8 cellular contexts compared by ENCODE assay signal in the genomic region with DNA sequence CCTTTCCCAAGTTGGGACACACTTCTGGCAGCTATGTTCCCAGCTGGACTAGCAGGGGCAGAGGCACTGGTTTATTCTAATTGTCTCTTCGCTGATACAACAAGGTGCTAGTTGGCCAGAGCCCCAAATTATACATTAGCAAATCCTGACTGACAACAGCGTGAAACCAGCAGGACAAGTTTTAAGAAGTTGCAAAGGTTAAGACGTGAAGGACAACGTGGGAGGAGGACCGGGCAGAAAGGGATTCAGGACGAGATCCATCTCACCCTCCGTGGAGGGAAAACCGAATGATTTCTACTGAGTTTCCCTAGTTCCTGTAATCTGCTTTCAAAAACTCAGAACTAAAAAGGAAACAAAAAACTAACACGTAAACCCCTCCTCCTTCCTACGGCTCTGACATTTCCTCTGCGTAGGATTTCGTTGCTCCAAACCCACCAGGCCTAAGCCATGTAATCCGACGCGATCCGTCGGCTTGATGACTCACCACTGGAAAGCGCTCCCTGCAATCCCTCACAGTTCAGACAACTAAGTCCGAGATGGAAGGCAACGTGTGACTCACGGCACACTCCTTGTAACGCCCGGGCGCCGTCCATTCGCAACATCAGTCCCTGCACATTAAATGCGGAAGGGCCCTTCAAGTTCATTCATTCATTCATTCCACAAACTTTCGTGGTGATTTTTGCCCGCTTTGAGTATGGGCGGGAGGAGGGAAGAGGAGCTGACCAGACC. TPM values are rescaled to one million over a fixed set of nuclear protein-coding genes. Genes with fewer than 3 reads are reported as not detected.
DNase-seq lines count a peak whose midpoint lies in the region; ATAC-seq and FAIRE-seq lines count a peak whose summit lies in the region.

No MANE protein-coding gene starts in this region.

- no peak overlapping the region for H2AK5ac ChIP-seq in mesendoderm (ENCODE audit: low read length)

- H3K4me1 Mint-ChIP-seq in CD4-positive, CD25-positive, alpha-beta regulatory T cell, result peaks cover 12 to 41% (median 28%) of the 10 kb centered on the region in 4 donors

- H2BK15ac ChIP-seq in mesendoderm (replicated peaks; ENCODE audit: low read depth), result no peak overlapping the region

- peaks cover 7% of the 10 kb centered on the region for H3K4me1 ChIP-seq in CD4-positive, CD25-positive, alpha-beta regulatory T cell (ENCODE audit: control insufficient read depth, insufficient read depth, low read length, poor library complexity, severe bottlenecking)
- H3K4me1 ChIP-seq in NT2/D1 (ENCODE audit: insufficient read depth, insufficient read length), result no peaks in the 10 kb centered on the region
- peaks cover 4% of the 10 kb centered on the region for H3K4me1 ChIP-seq in mesendoderm (ENCODE audit: control insufficient read depth, low read depth, low read length)

- peak; percentile 67 to 87 (median 76) for DNase-seq in CD4-positive, CD25-positive, alpha-beta regulatory T cell
- DNase-seq in HK-2 (ENCODE audit: unreplicated experiment), result peak; percentile 85
- peak; percentile 87 for DNase-seq in NT2/D1 (ENCODE audit: low read depth, low spot score)
- peak; percentile 46 for DNase-seq in activated CD8-positive, alpha-beta memory T cell treated with anti-CD3 and anti-CD28 coated beads, Interleukin-2, amount 50 U/mL, for 24 hours (ENCODE audit: extremely low read depth)
- peak; percentile 98 for DNase-seq in mesendoderm
- peak; percentile 40 for DNase-seq in stimulated activated CD8-positive, alpha-beta memory T cell treated with anti-CD3 and anti-CD28 coated beads, Interleukin-12 subunit alpha, Interleukin-12 subunit beta, amount 100 ng/mL, for 4 hours (ENCODE audit: low read depth)

- peak; percentile 88 for FAIRE-seq in endometrium (lab: Jason Lieb, UNC)

- H3K79me1 ChIP-seq in mesendoderm (ENCODE audit: low read length), result no peaks in the 10 kb centered on the region

- H3K23ac ChIP-seq in mesendoderm (ENCODE audit: low read length), result no peak overlapping the region

- no peak overlapping the region for H4K5ac ChIP-seq in mesendoderm (ENCODE audit: low read length)

- H3K36me3 ChIP-seq in CD4-positive, CD25-positive, alpha-beta regulatory T cell (ENCODE audit: control insufficient read depth, insufficient read depth, low read length), result no peaks in the 10 kb centered on the region
- H3K36me3 ChIP-seq in NT2/D1 (ENCODE audit: insufficient read depth, insufficient read length, low read length) (peaks cover 8% of the 10 kb centered on the region), mesendoderm (ENCODE audit: control insufficient read depth, insufficient read depth, low read length) (no peaks in the 10 kb centered on the region)

- no peak overlapping the region for H3K4ac ChIP-seq in mesendoderm (ENCODE audit: low read depth, low read length)

- no peaks in the 10 kb centered on the region for H3K79me2 ChIP-seq in mesendoderm (ENCODE audit: control insufficient read depth, insufficient read depth, low read length)

- WGBS in mesendoderm (ENCODE audit: extremely low coverage, insufficient coverage, low lambda C conversion rate), result no CpG with 5 or more reads among the region's 30 CpGs

- H3K27me3 ChIP-seq in CD4-positive, CD25-positive, alpha-beta regulatory T cell (ENCODE audit: control insufficient read depth, insufficient read depth, low read length), result no peaks in the 10 kb centered on the region
- no peaks in the 10 kb centered on the region for H3K27me3 ChIP-seq in NT2/D1 (ENCODE audit: insufficient read depth, insufficient read length)
- no peaks in the 10 kb centered on the region for H3K27me3 ChIP-seq in mesendoderm (ENCODE audit: insufficient read depth, low read length, poor library complexity)

- peak overlapping the region; percentile 48 for H2BK5ac ChIP-seq in mesendoderm (ENCODE audit: low read length)

- H3K4me3 Mint-ChIP-seq in CD4-positive, CD25-positive, alpha-beta regulatory T cell, result peak overlapping the region; percentile 95 to 100 (median 100)

- peak overlapping the region; percentile 99 to 100 (median 99) for H3K27ac Mint-ChIP-seq in CD4-positive, CD25-positive, alpha-beta regulatory T cell

- H3K56ac ChIP-seq in mesendoderm (ENCODE audit: low read length), result peak overlapping the region; percentile 92

- H3K27me3 Mint-ChIP-seq in CD4-positive, CD25-positive, alpha-beta regulatory T cell, result no peaks in the 10 kb centered on the region

- peak overlapping the region; percentile 81 for H3K4me3 ChIP-seq in CD4-positive, CD25-positive, alpha-beta regulatory T cell (ENCODE audit: low read depth, low read length)
- H3K4me3 ChIP-seq in NT2/D1 (ENCODE audit: insufficient read length, low read depth), result peak overlapping the region; percentile 64
- peak overlapping the region; percentile 57 for H3K4me3 ChIP-seq in mesendoderm (ENCODE audit: low read length)

- peak overlapping the region; percentile 90 for H3K9ac ChIP-seq in NT2/D1 (ENCODE audit: insufficient read length, low read depth)
- H3K9ac ChIP-seq in mesendoderm (ENCODE audit: low read length), result peak overlapping the region; percentile 84

- H3K27ac ChIP-seq in CD4-positive, CD25-positive, alpha-beta regulatory T cell (ENCODE audit: insufficient read depth, low read length, poor library complexity, severe bottlenecking), result peak overlapping the region; percentile 85
- peak overlapping the region; percentile 84 for H3K27ac ChIP-seq in mesendoderm (ENCODE audit: low read depth, low read length)

- H2BK120ac ChIP-seq in mesendoderm (ENCODE audit: low read depth, low read length), result peak overlapping the region; percentile 35

- H3K36me3 Mint-ChIP-seq in CD4-positive, CD25-positive, alpha-beta regulatory T cell, result no peaks in the 10 kb centered on the region

- H4K8ac ChIP-seq in mesendoderm (ENCODE audit: low read depth, low read length), result peak overlapping the region; percentile 58

- peak; percentile 76 to 80 for ATAC-seq in CD4-positive, CD25-positive, alpha-beta regulatory T cell (ENCODE audit: low read depth in 2 of 2)
- peak; percentile 61 for ATAC-seq in GM19438 (IDR thresholded peaks at IDR 0.05; ENCODE audit: low read depth, unreplicated experiment)

- no peaks in the 10 kb centered on the region for H3K9me3 Mint-ChIP-seq in CD4-positive, CD25-positive, alpha-beta regulatory T cell

- H3K18ac ChIP-seq in mesendoderm (ENCODE audit: low read length), result peak overlapping the region; percentile 95

- no peaks in the 10 kb centered on the region for H3K9me3 ChIP-seq in CD4-positive, CD25-positive, alpha-beta regulatory T cell (ENCODE audit: control insufficient read depth in 2 of 2, low read length in 2 of 2)
- H3K9me3 ChIP-seq in NT2/D1 (ENCODE audit: insufficient read depth, low read length), result no peaks in the 10 kb centered on the region

- peak overlapping the region; percentile 83 for H3K4me2 ChIP-seq in mesendoderm (ENCODE audit: low read length)

RNA-seq across cellular contexts. Expression of a gene that starts 0.7 kb away (rescaled TPM):
- 6.3 TPM for total RNA-seq in CD4-positive, CD25-positive, alpha-beta regulatory T cell
- 10 to 100 TPM in 1 of 4 donors, 1 to 10 TPM in 3; 5.9 to 15.2 (median 6.2) TPM for polyA plus RNA-seq in CD4-positive, CD25-positive, alpha-beta regulatory T cell
- polyA plus RNA-seq in mesendoderm (2013, experiment 1 of 2), result 16.5 TPM
- polyA plus RNA-seq in mesendoderm (2013, experiment 2 of 2), result 16.4 TPM

RNA-seq across cellular contexts. Expression of a gene that starts 30.2 kb away (rescaled TPM):
- total RNA-seq in CD4-positive, CD25-positive, alpha-beta regulatory T cell, result 0.37 TPM
- polyA plus RNA-seq in CD4-positive, CD25-positive, alpha-beta regulatory T cell, result 1 to 10 TPM in 1 of 4 donors, under 1 TPM in 3; 0.55 to 1.4 (median 0.62) TPM
- 0.42 TPM for polyA plus RNA-seq in mesendoderm (2013, experiment 1 of 2)
- 0.53 TPM for polyA plus RNA-seq in mesendoderm (2013, experiment 2 of 2)

Comparison
In these comparisons a context has a peak if more than half of its experiments do, and no peak if none do; other contexts are left out.
1. Peak in every context shown above with its lines: DNase-seq, ATAC-seq, H3K4me3 ChIP-seq and H3K27ac ChIP-seq.
2. DNase-seq: peak in every context shown above with its lines; median percentile 98 in mesendoderm; 87 in NT2/D1; 85 in HK-2; 76 in CD4-positive, CD25-positive, alpha-beta regulatory T cell; 46 in activated CD8-positive, alpha-beta memory T cell treated with anti-CD3 and anti-CD28 coated beads, Interleukin-2, amount 50 U/mL, for 24 hours; 40 in stimulated activated CD8-positive, alpha-beta memory T cell treated with anti-CD3 and anti-CD28 coated beads, Interleukin-12 subunit alpha, Interleukin-12 subunit beta, amount 100 ng/mL, for 4 hours.